27 cellular contexts compared by ENCODE assay signal in the genomic region with DNA sequence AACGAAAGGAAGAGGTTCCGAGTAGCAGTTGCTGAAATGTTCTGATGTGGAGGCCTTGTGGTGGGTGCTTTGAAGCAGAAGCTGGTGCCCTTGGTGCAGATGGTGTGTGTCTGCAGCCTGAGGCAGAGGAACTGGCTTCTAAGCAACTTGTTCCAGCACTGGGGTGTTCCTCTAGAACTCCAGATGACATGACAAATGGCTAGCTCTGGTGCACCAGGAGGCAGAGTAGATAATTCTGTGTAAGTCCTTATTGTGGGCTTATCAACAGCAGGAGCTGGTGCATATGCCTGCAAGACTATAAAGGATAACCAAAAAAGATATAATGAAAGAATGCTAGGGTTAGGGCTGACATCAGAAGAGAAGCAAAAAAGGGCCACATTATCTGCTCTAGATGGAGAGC.
"Had no signal": no experiment of that assay in that cellular context is flagged by ENCODE, and none has a peak within 500 bp of the region (broad histone marks: within the 10 kb centered on the region; RNA-seq: fewer than 3 reads in every experiment).

No MANE protein-coding gene starts in this region.

- H3K4me3 ChIP-seq: adrenal gland, breast epithelium had no signal

- H3K27ac ChIP-seq: adrenal gland, breast epithelium had no signal

- H3K4me1 ChIP-seq: adrenal gland, breast epithelium had no signal

- ATAC-seq: activated CD8-positive, alpha-beta T cell treated with anti-CD3 and anti-CD28 coated beads, Interleukin-2, amount 10 ng/mL, durations not matched to agents 7 days and 5 days; PC-3; T-helper 17 cell; WTC11 had no signal

- H3K9me3 ChIP-seq: adrenal gland, breast epithelium had no signal

- DNase-seq: activated CD4-positive, alpha-beta T cell treated with anti-CD3 and anti-CD28 coated beads for 48 hours; activated CD4-positive, alpha-beta T cell treated with anti-CD3 and anti-CD28 coated beads, Interleukin-2, amount 50 U/mL, for 4 hours; activated CD4-positive, CD25-positive, alpha-beta regulatory T cell treated with anti-CD3 and anti-CD28 coated beads, Interleukin-2, amount 50 U/mL, for 72 hours; activated CD8-positive, alpha-beta memory T cell treated with anti-CD3 and anti-CD28 coated beads, Interleukin-2, amount 50 U/mL, for 48 hours; activated CD8-positive, alpha-beta T cell treated with anti-CD3 and anti-CD28 coated beads, Interleukin-2, amount 10 ng/mL, durations not matched to agents 7 days and 5 days; activated naive CD4-positive, alpha-beta T cell treated with anti-CD3 and anti-CD28 coated beads, Interleukin-2, amount 50 U/mL, for 16 hours; activated naive CD8-positive, alpha-beta T cell treated with anti-CD3 and anti-CD28 coated beads, Interleukin-2, amount 10 ng/mL, durations not matched to agents 7 days and 5 days; activated T-cell treated with anti-CD3 and anti-CD28 coated beads, Interleukin-2, amount 50 U/mL, for 1 hour; adrenal gland; aorta; caudate nucleus; KG1; NCI-H1092; NCI-H1417; NCI-H1694; NCI-H2029; NCI-H2107; NCI-H510A treated with DMSO at 0.1 percent for 48 hours; NCI-H69; NK-92 treated with Interleukin-12 subunit alpha and Interleukin-12 subunit beta, amount 100 ng/mL, for 24 hours; PC-3; SIG-M5; T-helper 17 cell; T-helper 9 cell had no signal

- FAIRE-seq: TTC549 had no signal

- H3K27me3 ChIP-seq: adrenal gland, breast epithelium had no signal

- H3K36me3 ChIP-seq: adrenal gland, breast epithelium had no signal
